Comparison of ENCODE assay signal across 1 cellular context in genomic region chr13:80361883-80362327, GRCh38.
TF ChIP-seq lines count a peak whose summit lies in the region.

No MANE protein-coding gene starts in this region.

TF ChIP-seq in HEK293, 187 proteins besides CTCF, POLR2A, EP300 and RAD21 (continued from another document):
- TF ChIP-seq ZBTB10 (tag by site-specific recombination; IDR thresholded peaks at IDR 0.05) (no peak), ZNF600 (tag by site-specific recombination; IDR thresholded peaks at IDR 0.05) (peak; percentile 27; the same call in 1 of the 2 replicates), ZNF549 (tag by site-specific recombination; IDR thresholded peaks at IDR 0.05) (no peak), IKZF3 (tag by site-specific recombination; IDR thresholded peaks at IDR 0.05) (no peak), ZNF19 (tag by site-specific recombination; IDR thresholded peaks at IDR 0.05; ENCODE audit: low read depth) (no peak), ZIC2 (tag by site-specific recombination; IDR thresholded peaks at IDR 0.05) (peak; percentile 82), ZNF585B (tag by site-specific recombination; IDR thresholded peaks at IDR 0.05) (no peak), ZNF654 (tag by site-specific recombination; IDR thresholded peaks at IDR 0.05; ENCODE audit: low read depth) (no peak), FEZF1 (tag by site-specific recombination; IDR thresholded peaks at IDR 0.05) (peak; percentile 73), TRIM28 (IDR thresholded peaks at IDR 0.05; ENCODE audit: borderline replicate concordance, low read length) (peak; percentile 99), ZNF560 (tag by site-specific recombination; IDR thresholded peaks at IDR 0.05; ENCODE audit: borderline replicate concordance) (no peak), ZFHX2 (tag by site-specific recombination; conservative IDR thresholded peaks at IDR 0.05) (no peak), HIC1 (tag by site-specific recombination; IDR thresholded peaks at IDR 0.05) (no peak), GLI2 (tag by site-specific recombination; IDR thresholded peaks at IDR 0.05; ENCODE audit: borderline replicate concordance, low read depth) (no peak), ZNF513 (tag by site-specific recombination; IDR thresholded peaks at IDR 0.05) (no peak), ZNF155 (tag by site-specific recombination; IDR thresholded peaks at IDR 0.05) (no peak)
